ENCODE assay signal across 29 cellular contexts in the genomic region with DNA sequence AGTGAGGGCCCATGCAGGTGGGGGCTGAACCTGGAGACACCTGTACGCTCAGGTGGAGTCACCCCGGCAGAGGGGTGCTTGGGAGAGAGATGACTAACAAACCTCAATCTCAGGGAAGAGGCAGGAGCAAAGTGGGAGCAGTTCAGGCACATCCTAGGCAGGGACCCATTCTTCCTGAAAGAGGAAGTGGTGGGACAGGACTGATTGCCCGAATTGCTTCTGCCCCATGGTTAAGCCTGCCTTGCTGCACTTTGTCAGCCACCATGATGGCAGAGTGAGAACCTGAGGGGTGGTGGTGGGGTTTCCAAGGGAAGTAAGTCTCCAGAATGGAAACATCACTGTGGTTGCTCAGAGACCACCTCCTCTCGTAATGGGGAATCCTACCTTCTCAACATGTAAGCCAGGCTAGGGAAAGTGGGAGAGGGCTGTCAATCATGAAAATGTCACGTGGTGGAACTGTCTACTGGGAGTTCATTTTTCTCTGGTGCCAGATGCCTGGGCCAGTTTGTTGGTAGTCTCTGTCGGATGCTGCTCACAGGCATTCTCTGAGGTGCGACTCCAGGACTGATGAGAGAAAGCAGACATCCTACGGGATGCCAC.
"Had no signal": no experiment of that assay in that cellular context is flagged by ENCODE, and none has a peak within 500 bp of the region (broad histone marks: within the 10 kb centered on the region; RNA-seq: fewer than 3 reads in every experiment).

No MANE protein-coding gene starts in this region.

- ATAC-seq: activated T-cell treated with anti-CD3 and anti-CD28 coated beads, Interleukin-2, amount 50 U/mL, for 4 hours; activated T-helper 17 cell treated with anti-CD3 and anti-CD28 coated beads, Interleukin-2, amount 50 U/mL, for 72 hours; naive thymus-derived CD8-positive, alpha-beta T cell; sciatic nerve; stimulated activated effector memory CD8-positive, alpha-beta T cell treated with anti-CD3 and anti-CD28 coated beads, Interleukin-12 subunit alpha, Interleukin-12 subunit beta, amount 100 ng/mL, for 72 hours; T-helper 17 cell had no signal

- H3K27me3 ChIP-seq: brain microvascular endothelial cell, neural progenitor cell, thyroid gland, upper lobe of left lung had no signal

- H3K4me3 Mint-ChIP-seq: activated CD4-positive, alpha-beta memory T cell treated with anti-CD3 and anti-CD28 coated beads for 36 hours; activated CD4-positive, alpha-beta T cell treated with anti-CD3 and anti-CD28 coated beads, Interleukin-2, amount 10 ng/mL, durations not matched to agents 24 days and 14 days; activated T-cell treated with anti-CD3 and anti-CD28 coated beads, Interleukin-2, amount 50 U/mL, for 4 hours; activated T-helper 17 cell treated with anti-CD3 and anti-CD28 coated beads, Interleukin-2, amount 50 U/mL, for 72 hours; endodermal cell; memory B cell; naive thymus-derived CD8-positive, alpha-beta T cell; neural progenitor cell; stimulated activated effector memory CD8-positive, alpha-beta T cell treated with anti-CD3 and anti-CD28 coated beads, Interleukin-12 subunit alpha, Interleukin-12 subunit beta, amount 100 ng/mL, for 72 hours; T-helper 17 cell had no signal

- H3K36me3 ChIP-seq: brain microvascular endothelial cell, esophagus squamous epithelium, heart right ventricle, neural progenitor cell, stomach, thyroid gland, upper lobe of left lung had no signal

- H2AFZ ChIP-seq: neural progenitor cell had no signal

- H3K4me1 Mint-ChIP-seq: activated CD4-positive, alpha-beta T cell treated with anti-CD3 and anti-CD28 coated beads, Interleukin-2, amount 10 ng/mL, durations not matched to agents 24 days and 14 days; activated T-helper 17 cell treated with anti-CD3 and anti-CD28 coated beads, Interleukin-2, amount 50 U/mL, for 72 hours; memory B cell; neural progenitor cell; stimulated activated effector memory CD8-positive, alpha-beta T cell treated with anti-CD3 and anti-CD28 coated beads, Interleukin-12 subunit alpha, Interleukin-12 subunit beta, amount 100 ng/mL, for 72 hours had no signal

- H3K4me3 ChIP-seq: esophagus squamous epithelium, heart right ventricle, neural progenitor cell, skin epidermis, stomach, thyroid gland, upper lobe of left lung had no signal

- H3K4me1 ChIP-seq: esophagus squamous epithelium, heart right ventricle, neural progenitor cell, thyroid gland, upper lobe of left lung had no signal

- FAIRE-seq: astrocyte had no signal

- H3K36me3 Mint-ChIP-seq: activated CD4-positive, alpha-beta memory T cell treated with anti-CD3 and anti-CD28 coated beads for 36 hours; memory B cell; naive thymus-derived CD8-positive, alpha-beta T cell; neural progenitor cell; stimulated activated effector memory CD8-positive, alpha-beta T cell treated with anti-CD3 and anti-CD28 coated beads, Interleukin-12 subunit alpha, Interleukin-12 subunit beta, amount 100 ng/mL, for 72 hours had no signal

- H3K4me2 ChIP-seq: neural progenitor cell had no signal

- H3K9ac ChIP-seq: neural progenitor cell had no signal

- H3K27me3 Mint-ChIP-seq: activated CD4-positive, alpha-beta memory T cell treated with anti-CD3 and anti-CD28 coated beads for 36 hours had no signal

- H3K9me3 ChIP-seq: esophagus squamous epithelium, heart right ventricle, thyroid gland, upper lobe of left lung had no signal

- H3K27ac Mint-ChIP-seq: activated CD4-positive, alpha-beta memory T cell treated with anti-CD3 and anti-CD28 coated beads for 36 hours; activated CD4-positive, alpha-beta T cell treated with anti-CD3 and anti-CD28 coated beads, Interleukin-2, amount 10 ng/mL, durations not matched to agents 24 days and 14 days; activated T-helper 17 cell treated with anti-CD3 and anti-CD28 coated beads, Interleukin-2, amount 50 U/mL, for 72 hours; endodermal cell; memory B cell; neural progenitor cell; stimulated activated effector memory CD8-positive, alpha-beta T cell treated with anti-CD3 and anti-CD28 coated beads, Interleukin-12 subunit alpha, Interleukin-12 subunit beta, amount 100 ng/mL, for 72 hours; T-helper 17 cell had no signal

- H3K27ac ChIP-seq: brain microvascular endothelial cell, esophagus squamous epithelium, heart right ventricle, neural progenitor cell, skin epidermis, stomach, thyroid gland, upper lobe of left lung had no signal

- H3K9me3 Mint-ChIP-seq: activated CD4-positive, alpha-beta memory T cell treated with anti-CD3 and anti-CD28 coated beads for 36 hours; activated CD4-positive, alpha-beta T cell treated with anti-CD3 and anti-CD28 coated beads, Interleukin-2, amount 10 ng/mL, durations not matched to agents 24 days and 14 days; activated T-cell treated with anti-CD3 and anti-CD28 coated beads, Interleukin-2, amount 50 U/mL, for 4 hours; activated T-helper 17 cell treated with anti-CD3 and anti-CD28 coated beads, Interleukin-2, amount 50 U/mL, for 72 hours; endodermal cell; memory B cell; naive thymus-derived CD8-positive, alpha-beta T cell; neural progenitor cell; stimulated activated effector memory CD8-positive, alpha-beta T cell treated with anti-CD3 and anti-CD28 coated beads, Interleukin-12 subunit alpha, Interleukin-12 subunit beta, amount 100 ng/mL, for 72 hours had no signal

- DNase-seq: activated CD4-positive, alpha-beta memory T cell treated with anti-CD3 and anti-CD28 coated beads for 36 hours; activated CD4-positive, alpha-beta T cell treated with anti-CD3 and anti-CD28 coated beads, Interleukin-2, amount 10 ng/mL, durations not matched to agents 24 days and 14 days; activated CD4-positive, CD25-positive, alpha-beta regulatory T cell treated with anti-CD3 and anti-CD28 coated beads, Interleukin-2, amount 50 U/mL, for 72 hours; activated gamma-delta T cell treated with Interleukin-2 at 50 U/mL for 16 hours; activated naive CD4-positive, alpha-beta T cell treated with anti-CD3 and anti-CD28 coated beads, Interleukin-2, amount 50 U/mL, for 16 hours; activated T-cell treated with anti-CD3 and anti-CD28 coated beads, Interleukin-2, amount 50 U/mL, for 4 hours; amniotic stem cell; brain microvascular endothelial cell; caudate nucleus; cortex of kidney; endodermal cell; esophagus squamous epithelium; foreskin melanocyte; heart right ventricle; naive thymus-derived CD8-positive, alpha-beta T cell; stimulated activated CD4-positive, alpha-beta T cell treated with anti-CD3 and anti-CD28 coated beads, Interleukin-12 subunit alpha, Interleukin-12 subunit beta, amount 100 ng/mL, for 4 hours; stimulated activated CD4-positive, alpha-beta T cell treated with anti-CD3 and anti-CD28 coated beads, Interleukin-4, amount 100 ng/mL, for 1 hour; stomach; T-helper 17 cell; T1000; thyroid gland; upper lobe of left lung had no signal
